Comparison of ENCODE assay signal across 22 cellular contexts in genomic region chr2:144354953-144355352, GRCh38.
DNase-seq lines count a peak whose midpoint lies in the region; TF ChIP-seq lines count a peak whose summit lies in the region.
"Had no signal": no experiment of that assay in that cellular context is flagged by ENCODE, and none has a peak within 500 bp of the region (broad histone marks: within the 10 kb centered on the region; RNA-seq: fewer than 3 reads in every experiment).

No MANE protein-coding gene starts in this region.

- DNase-seq in ELR (ENCODE audit: low read depth) = peak; percentile 67
- peak; percentile 72 for DNase-seq in M059J (ENCODE audit: low read depth)
- peak; percentile 59 for DNase-seq in choroid plexus epithelial cell (ENCODE audit: low read depth)
- DNase-seq in kidney tubule cell (ENCODE audit: low spot score) = peak; percentile 31
- DNase-seq in MV-4-11 (lab: John Stamatoyannopoulos, UW) = no peak
- DNase-seq in effector CD4-positive, alpha-beta T cell = no peak
- DNase-seq in HT-29 (ENCODE audit: low spot score) = no peak
- DNase-seq in UCSD-AML1 (lab: John Stamatoyannopoulos, UW; ENCODE audit: unreplicated experiment) = no peak
- DNase-seq: activated CD4-positive, alpha-beta memory T cell treated with anti-CD3 and anti-CD28 coated beads, Interleukin-2, amount 10 ng/mL, durations not matched to agents 7 days and 5 days; activated gamma-delta T cell; brain microvascular endothelial cell; hypothalamus; islet precursor cell; NCI-H1436; NCI-H510A treated with DMSO at 0.1 percent for 48 hours; NK-92 treated with Interleukin-12 subunit alpha and Interleukin-12 subunit beta, amount 100 ng/mL, for 24 hours; small intestine; stimulated activated CD4-positive, alpha-beta T cell treated with anti-CD3 and anti-CD28 coated beads, Interleukin-2, amount 100 ng/mL, for 24 hours; testis had no signal

- TF ChIP-seq CTCF in choroid plexus epithelial cell (conservative IDR thresholded peaks at IDR 0.05; ENCODE audit: low read depth, low read length) = no peak

- no peak overlapping the region for H3K4me3 ChIP-seq in choroid plexus epithelial cell (ENCODE audit: low read depth, low read length)
- H3K4me3 ChIP-seq: gastroesophageal sphincter, lung, prostate gland, testis had no signal

Comparison
In these comparisons a context has a peak if more than half of its experiments do, and no peak if none do; other contexts are left out.
1. DNase-seq: peak in ELR (single experiment), M059J (single experiment), choroid plexus epithelial cell (single experiment) and kidney tubule cell (single experiment); none in MV-4-11 (single experiment), effector CD4-positive, alpha-beta T cell (single experiment), HT-29 (single experiment) and UCSD-AML1 (single experiment).